In the genomic region with DNA sequence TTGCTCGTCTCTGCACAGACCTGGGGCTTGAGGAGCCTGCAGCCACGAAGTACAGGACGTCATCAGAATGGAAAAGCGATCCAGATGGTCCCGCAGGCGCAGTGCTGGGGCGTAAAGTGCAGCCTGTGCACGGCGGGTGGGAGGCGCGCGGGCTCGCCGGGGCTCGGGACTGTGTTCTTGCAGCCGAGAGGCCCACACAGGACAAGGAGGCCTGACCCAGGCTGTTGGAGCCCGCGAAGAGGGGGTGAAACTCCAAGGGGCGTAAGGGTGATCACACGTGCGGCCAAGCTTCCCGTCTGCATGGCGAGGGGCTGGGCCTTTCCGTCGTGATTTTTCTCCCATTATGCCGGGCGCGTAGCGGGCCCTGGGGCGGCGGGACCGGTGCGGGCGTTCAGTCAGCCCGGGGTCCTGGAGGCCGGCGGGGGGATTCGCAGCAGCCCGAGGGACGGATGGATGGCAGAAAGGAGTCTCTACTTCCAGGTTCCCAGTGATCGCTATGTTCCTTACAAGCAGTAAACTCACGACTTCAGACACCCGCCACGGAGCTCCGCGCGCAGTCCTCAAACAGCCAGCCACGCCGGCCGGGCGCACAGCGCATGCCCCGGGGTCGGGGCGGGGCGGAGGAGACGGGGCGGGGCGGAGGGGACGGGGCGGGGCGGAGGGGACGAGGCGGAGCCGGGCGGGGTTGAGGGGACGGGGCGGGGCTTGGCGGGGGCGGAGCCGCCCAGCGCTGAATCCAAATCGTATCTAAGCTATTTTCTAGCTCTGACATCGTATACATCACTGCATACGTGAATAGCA, we compare ENCODE assay signal across 8 cellular contexts.
DNase-seq lines count a peak whose midpoint lies in the region; ATAC-seq, FAIRE-seq and TF ChIP-seq lines count a peak whose summit lies in the region.

No MANE protein-coding gene starts in this region.

- no peaks in the 10 kb centered on the region for H3K36me3 ChIP-seq in CD8-positive, alpha-beta T cell (ENCODE audit: insufficient read depth, low read length)

- no peak overlapping the region for H3K27ac Mint-ChIP-seq in CD8-positive, alpha-beta T cell

- ATAC-seq in CD8-positive, alpha-beta T cell: peak; percentile 94
- ATAC-seq in GM19328 (IDR thresholded peaks at IDR 0.05; ENCODE audit: unreplicated experiment): no peak

- H3K9me3 ChIP-seq in CD8-positive, alpha-beta T cell (ENCODE audit: low read length): no peaks in the 10 kb centered on the region

- CTCF ChIA-PET in CD8-positive, alpha-beta T cell (lab: Charles Lee): interaction anchor here (1.5 kb wide), 1 partner anchor 40 kb away, joined by 3 read pairs; no protein-coding TSS in a partner anchor

- H3K9me3 Mint-ChIP-seq in CD8-positive, alpha-beta T cell: peaks cover 15% of the 10 kb centered on the region

- peak overlapping the region; percentile 66 for H3K27ac ChIP-seq in CD8-positive, alpha-beta T cell (ENCODE audit: low read depth, low read length)

- DNase-seq in CD8-positive, alpha-beta T cell: peak; percentile 67 to 89 (median 80)
- peak; percentile 65 for DNase-seq in H54 (ENCODE audit: insufficient read length, low spot score)
- peak; percentile 87 for DNase-seq in NCI-H2171 treated with DMSO at 0.1 percent for 48 hours (lab: John Stamatoyannopoulos, UW)
- peak; percentile 74 for DNase-seq in activated CD4-positive, alpha-beta T cell treated with anti-CD3 and anti-CD28 coated beads for 1 hour
- DNase-seq in cerebellum (ENCODE audit: low spot score): peak; percentile 96
- DNase-seq in kidney tubule cell (ENCODE audit: low spot score): peak; percentile 73
- peak; percentile 82 for DNase-seq in stimulated activated CD4-positive, alpha-beta T cell treated with anti-CD3 and anti-CD28 coated beads, Interleukin-15, amount 100 ng/mL, for 24 hours

- TF ChIP-seq CTCF in CD8-positive, alpha-beta T cell (IDR thresholded peaks at IDR 0.05): no peak

- peaks cover 13% of the 10 kb centered on the region for H3K27me3 Mint-ChIP-seq in CD8-positive, alpha-beta T cell (ENCODE audit: low read depth)

- H3K36me3 Mint-ChIP-seq in CD8-positive, alpha-beta T cell: peaks cover under 1% of the 10 kb centered on the region

- POLR2A ChIA-PET in CD8-positive, alpha-beta T cell (lab: Charles Lee): no interaction called here

- peak; percentile 66 for FAIRE-seq in H54 (lab: Jason Lieb, UNC)

- TF ChIP-seq POLR2A in H54 (IDR thresholded peaks at IDR 0.05; ENCODE audit: low read depth, low read length): peak; percentile 82

- peaks cover 35% of the 10 kb centered on the region for H3K4me1 Mint-ChIP-seq in CD8-positive, alpha-beta T cell (ENCODE audit: low read depth)

- H3K27me3 ChIP-seq in CD8-positive, alpha-beta T cell (ENCODE audit: insufficient read depth, low read length): no peaks in the 10 kb centered on the region

- intact Hi-C loops in CD8-positive, alpha-beta T cell (cut with DNase I, micrococcal nuclease): loop anchor here (1.0 to 5.0 kb wide), 6 partner anchors 40 to 508 kb away; partner anchors contain the start of genes DHRS7B (in 1 of the 2) and USP22 (in 1 of the 2)

- peak overlapping the region; percentile 89 for H3K4me3 ChIP-seq in CD8-positive, alpha-beta T cell (ENCODE audit: low read depth, low read length)

- H3K4me1 ChIP-seq in CD8-positive, alpha-beta T cell (ENCODE audit: insufficient read depth, low read length): peaks cover 28% of the 10 kb centered on the region

- peak overlapping the region; percentile 86 for H3K4me3 Mint-ChIP-seq in CD8-positive, alpha-beta T cell
